8 cellular contexts compared by ENCODE assay signal in genomic region chr5:154058055-154059038, GRCh38. TPM values are rescaled to one million over a fixed set of nuclear protein-coding genes. Genes with fewer than 3 reads are reported as not detected.
A peak's percentile ranks its signal among the peaks of the same experiment; 100 is the strongest.
DNase-seq lines count a peak whose midpoint lies in the region; ATAC-seq and TF ChIP-seq lines count a peak whose summit lies in the region.
"Had no signal": no experiment of that assay in that cellular context is flagged by ENCODE, and none has a peak within 500 bp of the region (broad histone marks: within the 10 kb centered on the region; RNA-seq: fewer than 3 reads in every experiment).

No MANE protein-coding gene starts in this region.

- no peak overlapping the region for H3K9ac ChIP-seq in HCT116 (ENCODE audit: low read length)

- no peak for TF ChIP-seq RAD21 in HCT116 (IDR thresholded peaks at IDR 0.05; ENCODE audit: low read depth)

- DNase-seq in HCT116 (ENCODE audit: low read depth, low spot score) (peak; percentile 52), NCI-H1048 (lab: John Stamatoyannopoulos, UW) (peak; percentile 85), fibroblast of the aortic adventitia (ENCODE audit: low read depth) (peak; percentile 62), thyroid gland (no peak), cortex of kidney (lab: John Stamatoyannopoulos, UW) (no peak)
- no peak for DNase-seq in stimulated activated CD4-positive, alpha-beta T cell treated with anti-CD3 and anti-CD28 coated beads, Interleukin-1b, Interleukin-23, amount 100 ng/mL, for 48 hours

- 78 to 79% methylated on average over 10 of the region's 10 CpGs for WGBS in thyroid gland, 2 donors

- H3K9me3 ChIP-seq in HCT116 (ENCODE audit: control insufficient read depth in 1 of 2, insufficient read depth in 1 of 2, low read depth in 1 of 2, low read length in 2 of 2) (no peaks in the 10 kb centered on the region), thyroid gland (no peaks in the 10 kb centered on the region)
- H3K9me3 ChIP-seq: SJSA1 had no signal

- H4K20me1 ChIP-seq in HCT116 (ENCODE audit: insufficient read depth), result peaks cover 5% of the 10 kb centered on the region; the same call in 1 of the 2 replicates

- peak overlapping the region; percentile 36 for H3K4me2 ChIP-seq in HCT116 (ENCODE audit: low read length)

- no peaks in the 10 kb centered on the region for H3K9me2 ChIP-seq in HCT116 (ENCODE audit: insufficient read depth)

- CTCF ChIA-PET in HCT116 (lab: Charles Lee), result interaction anchor here (1.1 to 1.6 kb wide), 4 partner anchors 14 to 347 kb away, joined by 3 to 14 read pairs (median 4); no protein-coding TSS in a partner anchor

- H3K4me3 ChIP-seq in HCT116 (replicated peaks in 1 of 2; ENCODE audit: low read depth in 1 of 2, low read length in 2 of 2) (no peak overlapping the region), fibroblast of the aortic adventitia (ENCODE audit: low read depth, low read length) (no peak overlapping the region), thyroid gland (replicated peaks in 1 of 3) (no peak overlapping the region)
- H3K4me3 ChIP-seq: SJSA1 had no signal

- POLR2A ChIA-PET in HCT116 (lab: Charles Lee), result interaction anchor here (1.8 kb wide), 1 partner anchor 19 kb away, joined by 4 read pairs; the partner anchor contains the start of genes FAM114A2 and MFAP3

- ATAC-seq in GM18858 (IDR thresholded peaks at IDR 0.05; ENCODE audit: unreplicated experiment) (peak; percentile 44), HCT116 (peak; percentile 86)

- no peak overlapping the region for H2AFZ ChIP-seq in HCT116 (ENCODE audit: low read depth, low read length, poor library complexity, severe bottlenecking)

- H3K36me3 ChIP-seq in HCT116 (ENCODE audit: control insufficient read depth in 1 of 2, insufficient read depth in 2 of 2, low read length in 2 of 2), result no peaks in the 10 kb centered on the region
- H3K36me3 ChIP-seq in thyroid gland, result peaks cover 3 to 4% of the 10 kb centered on the region in 2 donors

- intact Hi-C loops in HCT116 (cut with micrococcal nuclease), result no loop called here
- intact Hi-C loops in thyroid gland (cut with DNase I), result no loop called here

- no TSS peak for BruUV-seq in HCT116 (replicated peaks; lab: Mats Ljungman, UMichigan)

- H3K27ac ChIP-seq in HCT116 (ENCODE audit: low read depth, low read length) (no peak overlapping the region; the same call in 1 of the 2 replicates), thyroid gland (no peak overlapping the region)
- H3K27ac ChIP-seq: SJSA1 had no signal

- peaks cover 14 to 20% of the 10 kb centered on the region in 2 experiments for H3K4me1 ChIP-seq in HCT116 (ENCODE audit: control insufficient read depth in 1 of 2, insufficient read depth in 2 of 2, low read length in 2 of 2)
- no peaks in the 10 kb centered on the region for H3K4me1 ChIP-seq in thyroid gland
- H3K4me1 ChIP-seq: SJSA1 had no signal

- TF ChIP-seq CTCF in HCT116 (IDR thresholded peaks at IDR 0.05 in 2 of 3, conservative IDR thresholded peaks at IDR 0.05 in 1 of 3; ENCODE audit: borderline replicate concordance in 1 of 3, insufficient read depth in 1 of 3, low read depth in 2 of 3, low read length in 2 of 3) (no peak), fibroblast of the aortic adventitia (IDR thresholded peaks at IDR 0.05; ENCODE audit: insufficient read depth, low read length) (no peak), thyroid gland (IDR thresholded peaks at IDR 0.05) (no peak)

- TF ChIP-seq POLR2A in HCT116 (IDR thresholded peaks at IDR 0.05; ENCODE audit: borderline replicate concordance, extremely low read depth, insufficient read depth, insufficient read length) (no peak), thyroid gland (IDR thresholded peaks at IDR 0.05) (no peak)

- RAD21 ChIA-PET in HCT116 (lab: Charles Lee; ENCODE audit: low non-redundant PET in 1 of 2, low total read pairs in 2 of 2, uncharacterized antibody in 2 of 2, unreplicated experiment in 2 of 2), result interaction anchor here in 1 of 2 experiments (0.8 kb wide), 1 partner anchor 14 kb away, joined by 5 read pairs; no protein-coding TSS in a partner anchor

- no peaks in the 10 kb centered on the region for H3K79me2 ChIP-seq in HCT116 (ENCODE audit: insufficient read depth, low read length)

- H3K27me3 ChIP-seq in HCT116 (ENCODE audit: insufficient read depth, low read length) (no peaks in the 10 kb centered on the region; the same call in 1 of the 2 replicates), thyroid gland (no peaks in the 10 kb centered on the region)
- H3K27me3 ChIP-seq: SJSA1 had no signal

TF ChIP-seq in HCT116, 20 proteins besides CTCF, POLR2A, EP300 and RAD21:
- TF ChIP-seq SP1 (IDR thresholded peaks at IDR 0.05; ENCODE audit: low read depth) (0 out of 2 replicates have a peak, but pooled peaks have one; percentile 8), FOSL1 (IDR thresholded peaks at IDR 0.05; ENCODE audit: low read depth) (peak; percentile 30; the same call in 1 of the 2 replicates), JUND (IDR thresholded peaks at IDR 0.05) (0 out of 2 replicates have a peak, but pooled peaks have one; percentile 16), TCF7L2 (IDR thresholded peaks at IDR 0.05; ENCODE audit: borderline replicate concordance, extremely low read depth, insufficient read depth, insufficient read length) (peak; percentile 48), ATF3 (IDR thresholded peaks at IDR 0.05) (no peak)

RNA-seq across cellular contexts. Expression of gene MFAP3, which starts 19.6 kb away (rescaled TPM):
- total RNA-seq in HCT116 (2021; ENCODE audit: unreplicated experiment), result 18.5 TPM
- polyA plus RNA-seq in HCT116 (2012), result 8.0 and 8.2 TPM in 2 replicates
- 13.5 and 75.3 TPM in 2 replicates for total RNA-seq in fibroblast of the aortic adventitia (ENCODE audit: low replicate concordance)
- total RNA-seq in thyroid gland, result 10 to 100 TPM; 47.4 to 72.4 (median 59.4) TPM

RNA-seq across cellular contexts. Expression of gene FAM114A2, which starts 19.6 kb away (rescaled TPM):
- total RNA-seq in HCT116 (2021; ENCODE audit: unreplicated experiment) (19.8 TPM), fibroblast of the aortic adventitia (ENCODE audit: low replicate concordance) (34.7 and 39.3 TPM in 2 replicates), thyroid gland (10 to 100 TPM; 21.1 to 28.9 (median 23.3) TPM)
- 6.2 and 9.5 TPM in 2 replicates for polyA plus RNA-seq in HCT116 (2012)

Comparison
In these comparisons a context has a peak if more than half of its experiments do, and no peak if none do; other contexts are left out.
1. DNase-seq: peak in HCT116 (single experiment), NCI-H1048 (single experiment) and fibroblast of the aortic adventitia (single experiment); none in thyroid gland (0 of 2), stimulated activated CD4-positive, alpha-beta T cell treated with anti-CD3 and anti-CD28 coated beads, Interleukin-1b, Interleukin-23, amount 100 ng/mL, for 48 hours (single experiment) and cortex of kidney (single experiment).